ENCODE assay signal across 11 cellular contexts in genomic region chr3:177491301-177492031, GRCh38.
DNase-seq lines count a peak whose midpoint lies in the region; ATAC-seq, FAIRE-seq and TF ChIP-seq lines count a peak whose summit lies in the region.
"Had no signal": no experiment of that assay in that cellular context is flagged by ENCODE, and none has a peak within 500 bp of the region (broad histone marks: within the 10 kb centered on the region; RNA-seq: fewer than 3 reads in every experiment).

No MANE protein-coding gene starts in this region.

- no peak overlapping the region for H2AFZ ChIP-seq in endothelial cell of umbilical vein (ENCODE audit: low read depth, low read length)

- TF ChIP-seq CTCF in AG10803 (conservative IDR thresholded peaks at IDR 0.05; ENCODE audit: low read length) (no peak), endothelial cell of umbilical vein (IDR thresholded peaks at IDR 0.05; ENCODE audit: extremely low read depth in 1 of 2, insufficient read depth in 1 of 2, low read depth in 1 of 2, low read length in 2 of 2) (no peak)
- TF ChIP-seq CTCF in CD8-positive, alpha-beta T cell (IDR thresholded peaks at IDR 0.05): no peak

- H3K79me2 ChIP-seq in endothelial cell of umbilical vein (ENCODE audit: control insufficient read depth, insufficient read depth, low read length): no peaks in the 10 kb centered on the region

- dilution Hi-C loops in endothelial cell of umbilical vein (cut with MboI; ENCODE audit: extremely low pct_ligation_motif_present, low sequenced_read_pairs): no loop called here

- no peak overlapping the region for H3K27ac ChIP-seq in endothelial cell of umbilical vein (ENCODE audit: insufficient read depth, low read depth, low read length)
- H3K27ac ChIP-seq in CD8-positive, alpha-beta T cell (ENCODE audit: low read depth, low read length): no peak overlapping the region
- H3K27ac ChIP-seq: brain microvascular endothelial cell had no signal

- no peaks in the 10 kb centered on the region for H3K27me3 ChIP-seq in endothelial cell of umbilical vein (ENCODE audit: control insufficient read depth in 2 of 2, insufficient read depth in 2 of 2, low read length in 2 of 2)
- H3K27me3 ChIP-seq in CD8-positive, alpha-beta T cell (ENCODE audit: insufficient read depth, low read length): no peaks in the 10 kb centered on the region
- H3K27me3 ChIP-seq: brain microvascular endothelial cell had no signal

- no peak overlapping the region for H3K4me2 ChIP-seq in endothelial cell of umbilical vein (ENCODE audit: insufficient read depth, low read length)

- ATAC-seq in GM21528 (IDR thresholded peaks at IDR 0.05; ENCODE audit: low FRiP score, unreplicated experiment): no peak
- no peak for ATAC-seq in CD8-positive, alpha-beta T cell

- peaks cover 2% of the 10 kb centered on the region for H3K4me1 ChIP-seq in endothelial cell of umbilical vein (ENCODE audit: control insufficient read depth, extremely low read depth, insufficient read depth, low read length)
- no peaks in the 10 kb centered on the region for H3K4me1 ChIP-seq in CD8-positive, alpha-beta T cell (ENCODE audit: insufficient read depth, low read length)

- no peak overlapping the region for H3K4me3 Mint-ChIP-seq in CD8-positive, alpha-beta T cell
- H3K4me3 Mint-ChIP-seq: activated CD4-positive, alpha-beta T cell treated with anti-CD3 and anti-CD28 coated beads, Interleukin-2, amount 10 ng/mL, durations not matched to agents 7 days and 5 days; CD4-positive, CD25-positive, alpha-beta regulatory T cell had no signal

- H3K4me3 ChIP-seq in AG10803 (ENCODE audit: low read length) (no peak overlapping the region), endothelial cell of umbilical vein (replicated peaks in 1 of 3; ENCODE audit: insufficient read depth in 1 of 3, low read depth in 1 of 3, low read length in 3 of 3) (no peak overlapping the region)
- no peak overlapping the region for H3K4me3 ChIP-seq in CD8-positive, alpha-beta T cell (ENCODE audit: low read depth, low read length)

- POLR2A ChIA-PET in endothelial cell of umbilical vein (lab: Charles Lee): interaction anchor here (0.6 kb wide), 1 partner anchor 76 kb away, joined by 3 read pairs; no protein-coding TSS in a partner anchor
- POLR2A ChIA-PET in CD8-positive, alpha-beta T cell (lab: Charles Lee): interaction anchor here (1.4 kb wide), 1 partner anchor 11 kb away, joined by 3 read pairs; no protein-coding TSS in a partner anchor

- BruUV-seq in endothelial cell of umbilical vein (replicated peaks; lab: Mats Ljungman, UMichigan): no TSS peak

- no peaks in the 10 kb centered on the region for H3K27me3 Mint-ChIP-seq in CD8-positive, alpha-beta T cell (ENCODE audit: low read depth)
- H3K27me3 Mint-ChIP-seq: activated CD4-positive, alpha-beta T cell treated with anti-CD3 and anti-CD28 coated beads, Interleukin-2, amount 10 ng/mL, durations not matched to agents 7 days and 5 days; CD4-positive, CD25-positive, alpha-beta regulatory T cell had no signal

- H4K20me1 ChIP-seq in endothelial cell of umbilical vein (replicated peaks; ENCODE audit: control insufficient read depth, extremely low read depth, insufficient read depth, low read length): no peaks in the 10 kb centered on the region

- no peaks in the 10 kb centered on the region for H3K36me3 ChIP-seq in endothelial cell of umbilical vein (ENCODE audit: control insufficient read depth in 2 of 2, extremely low read depth in 1 of 2, insufficient read depth in 2 of 2, low read length in 2 of 2)
- H3K36me3 ChIP-seq in CD8-positive, alpha-beta T cell (ENCODE audit: insufficient read depth, low read length): no peaks in the 10 kb centered on the region
- H3K36me3 ChIP-seq: brain microvascular endothelial cell had no signal

- H3K36me3 Mint-ChIP-seq in CD8-positive, alpha-beta T cell: no peaks in the 10 kb centered on the region
- H3K36me3 Mint-ChIP-seq: CD4-positive, CD25-positive, alpha-beta regulatory T cell had no signal

- peaks cover 14% of the 10 kb centered on the region for H3K4me1 Mint-ChIP-seq in CD8-positive, alpha-beta T cell (ENCODE audit: low read depth)

- FAIRE-seq in endothelial cell of umbilical vein (lab: Jason Lieb, UNC): peak; percentile 49

- no peaks in the 10 kb centered on the region for H3K9me1 ChIP-seq in endothelial cell of umbilical vein (replicated peaks; ENCODE audit: control insufficient read depth, extremely low read depth, insufficient read depth, low read length)

- H3K9me3 ChIP-seq in endothelial cell of umbilical vein (replicated peaks; ENCODE audit: control insufficient read depth, insufficient read depth, low read length): no peaks in the 10 kb centered on the region
- H3K9me3 ChIP-seq in CD8-positive, alpha-beta T cell (ENCODE audit: low read length): no peaks in the 10 kb centered on the region

- DNase-seq in AG10803 (ENCODE audit: low read depth) (peak; percentile 38), NCI-H146 (lab: John Stamatoyannopoulos, UW) (peak; percentile 63), endothelial cell of umbilical vein (ENCODE audit: low read depth, low spot score) (peak; percentile 54), midbrain (lab: John Stamatoyannopoulos, UW) (peak; percentile 78), NCI-H524 treated with DMSO at 0.1 percent for 48 hours (lab: John Stamatoyannopoulos, UW) (no peak), UCSD-AML1 (lab: John Stamatoyannopoulos, UW; ENCODE audit: unreplicated experiment) (no peak)
- no peak for DNase-seq in CD8-positive, alpha-beta T cell
- DNase-seq: activated CD4-positive, alpha-beta T cell treated with anti-CD3 and anti-CD28 coated beads, Interleukin-2, amount 10 ng/mL, durations not matched to agents 7 days and 5 days; brain microvascular endothelial cell; CD4-positive, CD25-positive, alpha-beta regulatory T cell had no signal

- H3K9ac ChIP-seq in endothelial cell of umbilical vein (replicated peaks; ENCODE audit: extremely low read depth, insufficient read depth, low read length): no peak overlapping the region

- intact Hi-C loops in endothelial cell of umbilical vein (cut with micrococcal nuclease): no loop called here
- intact Hi-C loops in CD8-positive, alpha-beta T cell (cut with DNase I, micrococcal nuclease): no loop called here

- CTCF ChIA-PET in endothelial cell of umbilical vein (lab: Charles Lee): interaction anchor here (0.6 to 1.3 kb wide), 4 partner anchors 20 to 894 kb away, joined by 3 to 4 read pairs (median 4); no protein-coding TSS in a partner anchor
- CTCF ChIA-PET in CD8-positive, alpha-beta T cell (lab: Charles Lee): interaction anchor here (1.2 kb wide), 1 partner anchor 9 kb away, joined by 3 read pairs; no protein-coding TSS in a partner anchor

- TF ChIP-seq POLR2A in endothelial cell of umbilical vein (IDR thresholded peaks at IDR 0.05; ENCODE audit: low read depth, low read length): no peak

- H3K9me3 Mint-ChIP-seq in CD8-positive, alpha-beta T cell: no peaks in the 10 kb centered on the region
- H3K9me3 Mint-ChIP-seq: CD4-positive, CD25-positive, alpha-beta regulatory T cell had no signal

- H3K27ac Mint-ChIP-seq in CD8-positive, alpha-beta T cell: no peak overlapping the region
- H3K27ac Mint-ChIP-seq: activated CD4-positive, alpha-beta T cell treated with anti-CD3 and anti-CD28 coated beads, Interleukin-2, amount 10 ng/mL, durations not matched to agents 7 days and 5 days had no signal

TF ChIP-seq in endothelial cell of umbilical vein, 7 proteins besides CTCF, POLR2A, EP300 and RAD21:
- TF ChIP-seq, protein P1, sequence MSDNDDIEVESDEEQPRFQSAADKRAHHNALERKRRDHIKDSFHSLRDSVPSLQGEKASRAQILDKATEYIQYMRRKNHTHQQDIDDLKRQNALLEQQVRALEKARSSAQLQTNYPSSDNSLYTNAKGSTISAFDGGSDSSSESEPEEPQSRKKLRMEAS (IDR thresholded peaks at IDR 0.05; ENCODE audit: insufficient read depth, insufficient read length): no peak
- TF ChIP-seq FOS (IDR thresholded peaks at IDR 0.05; ENCODE audit: borderline replicate concordance, insufficient read depth, low read length) (no peak), EZH2 (IDR thresholded peaks at IDR 0.05; ENCODE audit: borderline replicate concordance, low read depth, low read length, severe bottlenecking) (no peak), JUN (IDR thresholded peaks at IDR 0.05; ENCODE audit: borderline replicate concordance, insufficient read depth, insufficient read length, low read depth) (no peak), MYC (IDR thresholded peaks at IDR 0.05; ENCODE audit: low read depth, low read length) (no peak), POLR2AphosphoS5 (IDR thresholded peaks at IDR 0.05; ENCODE audit: insufficient read depth, low read depth, low read length) (no peak), GATA2 (IDR thresholded peaks at IDR 0.05; ENCODE audit: insufficient read depth, insufficient read length, low read depth, low read length) (no peak)

Comparison
In these comparisons a context has a peak if more than half of its experiments do, and no peak if none do; other contexts are left out.
1. DNase-seq: peak in AG10803 (single experiment), NCI-H146 (single experiment), endothelial cell of umbilical vein (single experiment) and midbrain (single experiment); none in NCI-H524 treated with DMSO at 0.1 percent for 48 hours (single experiment), UCSD-AML1 (single experiment) and CD8-positive, alpha-beta T cell (0 of 7).